Comparison of ENCODE assay signal across 22 cellular contexts in genomic region chr7:55555160-55555559, GRCh38. TPM values are rescaled to one million over a fixed set of nuclear protein-coding genes. Genes with fewer than 3 reads are reported as not detected.
DNase-seq lines count a peak whose midpoint lies in the region; ATAC-seq, FAIRE-seq and TF ChIP-seq lines count a peak whose summit lies in the region.
"Had no signal": no experiment of that assay in that cellular context is flagged by ENCODE, and none has a peak within 500 bp of the region (broad histone marks: within the 10 kb centered on the region; RNA-seq: fewer than 3 reads in every experiment).

No MANE protein-coding gene starts in this region.

- 26% methylated on average over 6 of the region's 7 CpGs for WGBS in GM12878 (ENCODE audit: insufficient coverage, insufficient replicate concordance, low lambda C conversion rate, missing lambda C conversion rate)

- H3K9me3 Mint-ChIP-seq in Calu3 (ENCODE audit: low read depth, unreplicated experiment), result no peaks in the 10 kb centered on the region
- H3K9me3 Mint-ChIP-seq in mesothelial cell of epicardium, result no peaks in the 10 kb centered on the region
- H3K9me3 Mint-ChIP-seq: naive B cell had no signal

- peaks cover 3% of the 10 kb centered on the region; the same call in 1 of the 2 replicates for H4K20me1 ChIP-seq in GM12878 (ENCODE audit: control insufficient read depth, insufficient read depth)

- H3K27ac Mint-ChIP-seq in Calu3 (ENCODE audit: unreplicated experiment) (peak overlapping the region; percentile 75), mesothelial cell of epicardium (no peak overlapping the region)

- H3K4me1 ChIP-seq in HUES6 (ENCODE audit: control insufficient read depth, insufficient read depth, low read length) (peaks cover 77% of the 10 kb centered on the region), GM12878 (ENCODE audit: control insufficient read depth, insufficient read depth, low read length) (peaks cover 83% of the 10 kb centered on the region), gastrocnemius medialis (peaks cover 77 to 85% of the 10 kb centered on the region in 2 donors)

- intact Hi-C loops in Calu3 (cut with micrococcal nuclease; ENCODE audit: unreplicated experiment) (no loop called here), GM12878 (cut with micrococcal nuclease; ENCODE audit: unreplicated experiment) (no loop called here), gastrocnemius medialis (cut with DNase I; ENCODE audit: low total_unique reads) (no loop called here)

- peak overlapping the region; percentile 44 for H3K4me3 ChIP-seq in HUES6 (ENCODE audit: low read depth, low read length)
- H3K4me3 ChIP-seq in GM12878, result no peak overlapping the region
- H3K4me3 ChIP-seq in gastrocnemius medialis, result no peak overlapping the region
- H3K4me3 ChIP-seq: K562, vagina had no signal

- ATAC-seq in GM12878, result no peak
- no peak for ATAC-seq in gastrocnemius medialis
- no peak for ATAC-seq in HG03354 (IDR thresholded peaks at IDR 0.05; ENCODE audit: poor library complexity, severe bottlenecking, unreplicated experiment)
- ATAC-seq in GM18907 (IDR thresholded peaks at IDR 0.05; ENCODE audit: unreplicated experiment), result no peak
- ATAC-seq: K562, Right ventricle myocardium inferior had no signal

- no peak for DNase-seq in Calu3
- no peak for DNase-seq in GM12878 (ENCODE audit: low read depth, low spot score)
- DNase-seq in gastrocnemius medialis, result no peak
- DNase-seq in mesothelial cell of epicardium (ENCODE audit: low spot score in 2 of 2, unreplicated experiment in 2 of 2), result no peak
- DNase-seq: effector memory CD4-positive, alpha-beta T cell; GDM1; GOT3; naive B cell; NCI-H1930; NCI-H510A; small intestine; stimulated activated CD4-positive, alpha-beta T cell treated with anti-CD3 and anti-CD28 coated beads, Interleukin-4, amount 100 ng/mL, for 1 hour; substantia nigra had no signal

- H2AFZ ChIP-seq in GM12878 (ENCODE audit: control insufficient read depth, low read depth, low read length), result no peak overlapping the region

- no peak for TF ChIP-seq CTCF in Calu3 (IDR thresholded peaks at IDR 0.05; ENCODE audit: unreplicated experiment)
- TF ChIP-seq CTCF in GM12878 (IDR thresholded peaks at IDR 0.05 in 2 of 3, conservative IDR thresholded peaks at IDR 0.05 in 1 of 3; ENCODE audit: control insufficient read depth in 2 of 3, extremely low read depth in 1 of 3, insufficient read depth in 1 of 3, low read depth in 3 of 3, low read length in 3 of 3), result no peak
- no peak for TF ChIP-seq CTCF in gastrocnemius medialis (IDR thresholded peaks at IDR 0.05 in 4 of 5, conservative IDR thresholded peaks at IDR 0.05 in 1 of 5)
- TF ChIP-seq CTCF in mesothelial cell of epicardium (IDR thresholded peaks at IDR 0.05; ENCODE audit: unreplicated experiment), result no peak

- no peaks in the 10 kb centered on the region for H3K36me3 ChIP-seq in HUES6 (ENCODE audit: control insufficient read depth, insufficient read depth, low read length)
- peaks cover 9 to 24% of the 10 kb centered on the region in 2 experiments for H3K36me3 ChIP-seq in GM12878 (ENCODE audit: control insufficient read depth in 2 of 2, insufficient read depth in 2 of 2, low read length in 1 of 2)
- H3K36me3 ChIP-seq in gastrocnemius medialis, result no peaks in the 10 kb centered on the region
- H3K36me3 ChIP-seq: vagina had no signal

- H3K4me3 Mint-ChIP-seq in Calu3 (ENCODE audit: low read depth, unreplicated experiment), result no peak overlapping the region
- no peak overlapping the region for H3K4me3 Mint-ChIP-seq in mesothelial cell of epicardium

- H3K27me3 Mint-ChIP-seq in Calu3 (ENCODE audit: unreplicated experiment), result no peaks in the 10 kb centered on the region
- no peaks in the 10 kb centered on the region for H3K27me3 Mint-ChIP-seq in mesothelial cell of epicardium (ENCODE audit: low read depth)
- H3K27me3 Mint-ChIP-seq: naive B cell, progenitor cell of endocrine pancreas had no signal

- CTCF ChIA-PET in Calu3 (lab: Charles Lee), result interaction anchor here (0.5 to 1.1 kb wide), 4 partner anchors 14 to 31 kb away, joined by 3 read pairs; no protein-coding TSS in a partner anchor
- CTCF ChIA-PET in GM12878 (lab: Yijun Ruan, JAX), result interaction anchor here (0.7 to 4.0 kb wide), 6 partner anchors 8 to 275 kb away, joined by 3 to 28 read pairs (median 4); no protein-coding TSS in a partner anchor

- H3K27ac ChIP-seq in HUES6 (ENCODE audit: low read depth, low read length), result peak overlapping the region; percentile 37
- peak overlapping the region; percentile 57 for H3K27ac ChIP-seq in GM12878 (ENCODE audit: control insufficient read depth, insufficient read depth)
- H3K27ac ChIP-seq in gastrocnemius medialis, result peak overlapping the region; percentile 90 to 96 (median 92)
- H3K27ac ChIP-seq: vagina, VCaP had no signal

- POLR2A ChIA-PET in GM12878 (lab: Charles Lee), result interaction anchor here (1.9 to 5.3 kb wide), 4 partner anchors 11 to 39 kb away, joined by 6 to 39 read pairs (median 24); no protein-coding TSS in a partner anchor

- peaks cover 82% of the 10 kb centered on the region for H3K4me1 Mint-ChIP-seq in Calu3 (ENCODE audit: low read depth, unreplicated experiment)
- H3K4me1 Mint-ChIP-seq in mesothelial cell of epicardium, result peaks cover 56% of the 10 kb centered on the region

- SMC1A ChIA-PET in GM12878 (lab: Charles Lee; ENCODE audit: uncharacterized antibody, unreplicated experiment), result interaction anchor here (1.1 to 5.4 kb wide), 9 partner anchors 10 to 122 kb away, joined by 3 to 90 read pairs (median 10); no protein-coding TSS in a partner anchor

- TF ChIP-seq EP300 in GM12878 (IDR thresholded peaks at IDR 0.05; ENCODE audit: borderline replicate concordance in 1 of 2, control insufficient read depth in 1 of 2, low read depth in 2 of 2, low read length in 2 of 2), result no peak

- H3K9me3 ChIP-seq in HUES6 (ENCODE audit: control insufficient read depth, insufficient read depth, low read depth, low read length), result no peaks in the 10 kb centered on the region
- H3K9me3 ChIP-seq in GM12878 (replicated peaks; ENCODE audit: control insufficient read depth, insufficient read depth, low read length), result no peaks in the 10 kb centered on the region
- no peaks in the 10 kb centered on the region for H3K9me3 ChIP-seq in gastrocnemius medialis
- H3K9me3 ChIP-seq: vagina had no signal

- no peak for TF ChIP-seq POLR2A in GM12878 (IDR thresholded peaks at IDR 0.05; ENCODE audit: low read depth, low read length)
- no peak for TF ChIP-seq POLR2A in gastrocnemius medialis (IDR thresholded peaks at IDR 0.05)

- TF ChIP-seq RAD21 in GM12878 (IDR thresholded peaks at IDR 0.05; ENCODE audit: insufficient read depth, low read depth, low read length), result no peak

- peaks cover 6% of the 10 kb centered on the region for H3K36me3 Mint-ChIP-seq in Calu3 (ENCODE audit: insufficient read depth, unreplicated experiment)
- H3K36me3 Mint-ChIP-seq in mesothelial cell of epicardium, result no peaks in the 10 kb centered on the region

- no TSS peak for BruUV-seq in Calu3 (replicated peaks; lab: Mats Ljungman, UMichigan)
- BruUV-seq in GM12878 (replicated peaks; lab: Mats Ljungman, UMichigan), result no TSS peak

- peak overlapping the region; percentile 63 for H3K4me2 ChIP-seq in GM12878 (ENCODE audit: control insufficient read depth, insufficient read depth)

- peaks cover 100% of the 10 kb centered on the region for H3K79me2 ChIP-seq in GM12878 (ENCODE audit: control insufficient read depth, insufficient read depth, low read length)

- no peak for FAIRE-seq in GM12878 (lab: Jason Lieb, UNC)
- FAIRE-seq: keratinocyte, small intestine had no signal

- in situ Hi-C loops in GM12878 (cut with MboI), result loop anchor here (25.0 kb wide), 1 partner anchor 793 kb away; the partner anchor contains the start of gene SEC61G
- in situ Hi-C loops in gastrocnemius medialis (cut with MboI; ENCODE audit: low sequenced_read_pairs in 4 of 4), result no loop called here

- RAD21 ChIA-PET in GM12878 (lab: Charles Lee; ENCODE audit: unreplicated experiment), result interaction anchor here (1.0 to 3.2 kb wide), 9 partner anchors 9 to 122 kb away, joined by 3 to 24 read pairs (median 8); no protein-coding TSS in a partner anchor

- no peaks in the 10 kb centered on the region for H3K27me3 ChIP-seq in HUES6 (ENCODE audit: control insufficient read depth, insufficient read depth, low read length)
- no peaks in the 10 kb centered on the region for H3K27me3 ChIP-seq in GM12878 (replicated peaks in 1 of 2; ENCODE audit: control insufficient read depth in 2 of 2, insufficient read depth in 2 of 2, low read length in 1 of 2)
- H3K27me3 ChIP-seq in gastrocnemius medialis, result no peaks in the 10 kb centered on the region
- H3K27me3 ChIP-seq: vagina had no signal

- H3K9ac ChIP-seq in HUES6 (ENCODE audit: low read length) (peak overlapping the region; percentile 26), GM12878 (ENCODE audit: control insufficient read depth, insufficient read depth, low read length) (no peak overlapping the region)

TF ChIP-seq in GM12878, 131 proteins besides CTCF, POLR2A, EP300 and RAD21 (continues in another document):
- TF ChIP-seq NR2C1 (IDR thresholded peaks at IDR 0.05), result no peak
- TF ChIP-seq TAF1 (IDR thresholded peaks at IDR 0.05; ENCODE audit: borderline replicate concordance, low read depth, low read length), result no peak
- no peak for TF ChIP-seq NRF1 (conservative IDR thresholded peaks at IDR 0.05; ENCODE audit: low read depth, low read length)
- TF ChIP-seq PML (IDR thresholded peaks at IDR 0.05; ENCODE audit: low read length), result no peak

RNA-seq across cellular contexts. Expression of gene VOPP1, which starts 17.1 kb away (rescaled TPM):
- 106 and 128 TPM in 2 replicates for total RNA-seq in Calu3 (2022)
- 130 and 131 TPM in 2 replicates for total RNA-seq in GM12878 (2013; cell fraction: nucleolus; rRNA removed)
- total RNA-seq in GM12878 (2014; rRNA removed), result 198 and 200 TPM in 2 replicates
- 135 and 144 TPM in 2 replicates for total RNA-seq in GM12878 (2014; rRNA removed; fragmentation: Illumina TruSeq; extraction: Trizol)
- total RNA-seq in GM12878 (2021), result 205 and 206 TPM in 2 replicates
- polyA plus RNA-seq in GM12878 (2011; ENCODE audit: low read depth), result 123 TPM
- polyA plus RNA-seq in GM12878 (2011; rRNA removed), result 101 and 118 TPM in 2 replicates
- polyA plus RNA-seq in GM12878 (2011; cell fraction: cytosol; rRNA removed), result 103 and 118 TPM in 2 replicates
- polyA plus RNA-seq in GM12878 (2011; cell fraction: nucleus; rRNA removed), result 51.0 and 62.5 TPM in 2 replicates
- polyA plus RNA-seq in GM12878 (2012), result 135 and 137 TPM in 2 replicates
- polyA plus RNA-seq in GM12878 (2014; fragmentation: Illumina TruSeq; extraction: Trizol), result 116 and 141 TPM in 2 replicates
- polyA plus RNA-seq in GM12878 (2014; fragmentation: Nextera tagmentation; extraction: Ambion mirVana), result 10 to 100 TPM; 32.8 to 78.5 TPM
- polyA plus RNA-seq in GM12878 (2014; rRNA removed), result 203 and 212 TPM in 2 replicates
- 10 to 100 TPM; 54.4 to 71.5 TPM for polyA plus RNA-seq in GM12878 (2016; fragmentation: Nextera tagmentation; extraction: Ambion mirVana)
- polyA minus RNA-seq in GM12878 (2011; rRNA and poly(A)+ RNA removed), result 139 and 160 TPM in 2 replicates
- 60.1 and 81.5 TPM in 2 replicates for polyA minus RNA-seq in GM12878 (2011; cell fraction: cytosol; rRNA and poly(A)+ RNA removed)
- polyA minus RNA-seq in GM12878 (2011; cell fraction: nucleus; rRNA and poly(A)+ RNA removed), result 37.2 and 80.3 TPM in 2 replicates
- 10 to 100 TPM; 17.3 to 27.9 (median 26.5) TPM for total RNA-seq in gastrocnemius medialis
- 42.4 to 43.1 TPM (median 42.8 TPM) in 3 replicates for total RNA-seq in mesothelial cell of epicardium

Comparison
In these comparisons a context has a peak if more than half of its experiments do, and no peak if none do; other contexts are left out.
1. H3K27ac ChIP-seq: peak in every context shown above with its lines; median percentile 92 in gastrocnemius medialis; 57 in GM12878; 37 in HUES6.